Comparison of ENCODE assay signal across 11 cellular contexts in genomic region chr15:92886815-92887214, GRCh38. TPM values are rescaled to one million over a fixed set of nuclear protein-coding genes. Genes with fewer than 3 reads are reported as not detected.
DNase-seq lines count a peak whose midpoint lies in the region; ATAC-seq, FAIRE-seq and TF ChIP-seq lines count a peak whose summit lies in the region.
"Had no signal": no experiment of that assay in that cellular context is flagged by ENCODE, and none has a peak within 500 bp of the region (broad histone marks: within the 10 kb centered on the region; RNA-seq: fewer than 3 reads in every experiment).

No MANE protein-coding gene starts in this region.

- ATAC-seq in A549 (no peak), GM18505 (IDR thresholded peaks at IDR 0.05; ENCODE audit: unreplicated experiment) (no peak)
- ATAC-seq in naive thymus-derived CD4-positive, alpha-beta T cell = no peak
- ATAC-seq: activated CD4-positive, CD25-positive, alpha-beta regulatory T cell treated with anti-CD3 and anti-CD28 coated beads, Interleukin-2, amount 50 U/mL, for 24 hours had no signal

- TF ChIP-seq CTCF in A549 (IDR thresholded peaks at IDR 0.05) (no peak), chondrocyte (IDR thresholded peaks at IDR 0.05) (no peak), lower leg skin (IDR thresholded peaks at IDR 0.05) (no peak)

- H3K9me3 ChIP-seq in A549 = no peaks in the 10 kb centered on the region
- no peaks in the 10 kb centered on the region for H3K9me3 ChIP-seq in HUES64 (ENCODE audit: insufficient read depth, low read depth, low read length)
- no peaks in the 10 kb centered on the region for H3K9me3 ChIP-seq in naive thymus-derived CD4-positive, alpha-beta T cell (ENCODE audit: control insufficient read depth in 2 of 3, low read length in 3 of 3)

- TF ChIP-seq EP300 in A549 (IDR thresholded peaks at IDR 0.05) = no peak

- CTCF ChIA-PET in A549 (lab: Yijun Ruan, JAX) = interaction anchor here (1.2 to 17.1 kb wide), 3 partner anchors 13 to 78 kb away, joined by 3 to 168 read pairs (median 4); partner anchors contain the start of gene CHD2
- CTCF ChIA-PET in naive thymus-derived CD4-positive, alpha-beta T cell (lab: Charles Lee) = interaction anchor here (0.8 to 1.0 kb wide), 2 partner anchors 13 to 78 kb away, joined by 3 to 4 read pairs; partner anchors contain the start of gene CHD2

- FAIRE-seq in A549 (lab: Jason Lieb, UNC) = no peak
- no peak for FAIRE-seq in HTR-8/SVneo (lab: Jason Lieb, UNC)
- FAIRE-seq: H1 had no signal

- peaks cover 44% of the 10 kb centered on the region for H3K4me1 Mint-ChIP-seq in chondrocyte (ENCODE audit: low read depth)
- peaks cover 44 to 71% (median 54%) of the 10 kb centered on the region in 7 donors for H3K4me1 Mint-ChIP-seq in naive thymus-derived CD4-positive, alpha-beta T cell

- H3K4me2 ChIP-seq in A549 = peak overlapping the region; percentile 69

- no peak for TF ChIP-seq POLR2A in A549 (IDR thresholded peaks at IDR 0.05; ENCODE audit: low read length)
- TF ChIP-seq POLR2A in GM18505 (IDR thresholded peaks at IDR 0.05; ENCODE audit: borderline replicate concordance, extremely low read depth, insufficient read depth, insufficient read length) = no peak
- TF ChIP-seq POLR2A in lower leg skin (IDR thresholded peaks at IDR 0.05) = no peak

- H3K27me3 ChIP-seq in HUES64 (ENCODE audit: insufficient read depth, low read length) = no peaks in the 10 kb centered on the region
- no peaks in the 10 kb centered on the region for H3K27me3 ChIP-seq in naive thymus-derived CD4-positive, alpha-beta T cell (ENCODE audit: control insufficient read depth in 2 of 2, insufficient read depth in 2 of 2, low read length in 2 of 2)

- peaks cover 74% of the 10 kb centered on the region for H3K36me3 ChIP-seq in HUES64 (ENCODE audit: insufficient read depth, low read length)
- H3K36me3 ChIP-seq in naive thymus-derived CD4-positive, alpha-beta T cell (ENCODE audit: control insufficient read depth in 2 of 3, insufficient read depth in 3 of 3, low read length in 3 of 3) = peaks cover 13 to 39% (median 32%) of the 10 kb centered on the region in 3 experiments

- 19% methylated on average over 8 of the region's 8 CpGs for WGBS in A549 (ENCODE audit: missing lambda C conversion rate)
- WGBS in HUES64 = 96% methylated on average over 8 of the region's 8 CpGs
- 30 to 34% methylated on average over 8 of the region's 8 CpGs for WGBS in lower leg skin, 2 donors

- no peak for DNase-seq in A549 (ENCODE audit: low read depth in 1 of 2, low spot score in 1 of 2)
- no peak for DNase-seq in chondrocyte (ENCODE audit: low spot score)
- peak in 1 of 9 donors; percentile 0 for DNase-seq in naive thymus-derived CD4-positive, alpha-beta T cell
- DNase-seq in HTR-8/SVneo (ENCODE audit: insufficient read length, low spot score) = no peak
- DNase-seq in lower leg skin (ENCODE audit: low spot score in 2 of 2) = no peak
- DNase-seq in HuH-7 (ENCODE audit: low spot score) = no peak
- DNase-seq: hypothalamus had no signal

- no peaks in the 10 kb centered on the region for H3K27me3 Mint-ChIP-seq in chondrocyte (ENCODE audit: low read depth)
- H3K27me3 Mint-ChIP-seq in naive thymus-derived CD4-positive, alpha-beta T cell = peaks cover 0 to 2% (median 0%) of the 10 kb centered on the region in 5 donors

- intact Hi-C loops in naive thymus-derived CD4-positive, alpha-beta T cell (cut with micrococcal nuclease) = no loop called here
- intact Hi-C loops in lower leg skin (cut with DNase I; ENCODE audit: low total_unique reads) = no loop called here

- TF ChIP-seq RAD21 in A549 (conservative IDR thresholded peaks at IDR 0.05 in 1 of 2, IDR thresholded peaks at IDR 0.05 in 1 of 2) = no peak

- H3K4me1 ChIP-seq in A549 (peaks cover 46% of the 10 kb centered on the region), HUES64 (ENCODE audit: insufficient read depth, low read length) (peaks cover 30% of the 10 kb centered on the region)
- H3K4me1 ChIP-seq in naive thymus-derived CD4-positive, alpha-beta T cell (ENCODE audit: control insufficient read depth in 2 of 2, insufficient read depth in 2 of 2, low read length in 2 of 2) = peaks cover 47 to 48% of the 10 kb centered on the region in 2 donors

- peak overlapping the region in 1 of 2 experiments; percentile 98; a peak in 4 of 6 replicates for H3K27ac ChIP-seq in A549
- H3K27ac ChIP-seq in HUES64 (ENCODE audit: low read depth, low read length) = no peak overlapping the region
- H3K27ac ChIP-seq in naive thymus-derived CD4-positive, alpha-beta T cell (ENCODE audit: low read depth, low read length) = peak overlapping the region; percentile 100

- no peaks in the 10 kb centered on the region for H3K9me3 Mint-ChIP-seq in chondrocyte (ENCODE audit: low read depth)
- H3K9me3 Mint-ChIP-seq in naive thymus-derived CD4-positive, alpha-beta T cell = peaks cover 0 to 11% (median 0%) of the 10 kb centered on the region in 11 donors

- H3K4me3 ChIP-seq in A549 (peak overlapping the region; percentile 85), HUES64 (ENCODE audit: low read length) (peak overlapping the region; percentile 98), lower leg skin (ENCODE audit: low read depth, poor library complexity, severe bottlenecking) (no peak overlapping the region)
- peak overlapping the region; percentile 78 for H3K4me3 ChIP-seq in naive thymus-derived CD4-positive, alpha-beta T cell (ENCODE audit: low read length)

- peak overlapping the region; percentile 99 for H3K27ac Mint-ChIP-seq in chondrocyte (ENCODE audit: unreplicated experiment)
- H3K27ac Mint-ChIP-seq in naive thymus-derived CD4-positive, alpha-beta T cell = peak overlapping the region; percentile 76 to 99 (median 90)

- H3K4me3 Mint-ChIP-seq in chondrocyte (ENCODE audit: unreplicated experiment) = peak overlapping the region; percentile 89
- H3K4me3 Mint-ChIP-seq in naive thymus-derived CD4-positive, alpha-beta T cell = peak overlapping the region; percentile 63 to 100 (median 90)

- H3K9ac ChIP-seq in HUES64 (ENCODE audit: low read depth, low read length) = peak overlapping the region; percentile 3; the same call in 1 of the 2 replicates

- POLR2A ChIA-PET in A549 (lab: Yijun Ruan, JAX) = interaction anchor here (0.9 to 2.2 kb wide), 4 partner anchors 14 to 75 kb away, joined by 3 to 6 read pairs (median 4); partner anchors contain the start of gene CHD2
- POLR2A ChIA-PET in naive thymus-derived CD4-positive, alpha-beta T cell (lab: Charles Lee) = interaction anchor here (1.2 to 20.7 kb wide), 12 partner anchors 8 to 77 kb away, joined by 3 to 762 read pairs (median 25); partner anchors contain the start of gene CHD2

- peaks cover 37% of the 10 kb centered on the region for H3K36me3 Mint-ChIP-seq in chondrocyte (ENCODE audit: low read depth)
- H3K36me3 Mint-ChIP-seq in naive thymus-derived CD4-positive, alpha-beta T cell = peaks cover 11 to 61% (median 55%) of the 10 kb centered on the region in 5 donors

TF ChIP-seq in A549, 52 proteins besides CTCF, POLR2A, EP300 and RAD21 (continues in another document):
- TF ChIP-seq NR3C1 (IDR thresholded peaks at IDR 0.05) = no peak
- no peak for TF ChIP-seq CHD2 (IDR thresholded peaks at IDR 0.05; ENCODE audit: low read length, partially characterized antibody)
- TF ChIP-seq REST (IDR thresholded peaks at IDR 0.05) = no peak
- no peak for TF ChIP-seq MAZ (IDR thresholded peaks at IDR 0.05; ENCODE audit: borderline replicate concordance, low read depth, low read length)
- no peak for TF ChIP-seq MYC (IDR thresholded peaks at IDR 0.05; ENCODE audit: borderline replicate concordance, low read length)
- TF ChIP-seq E2F6 (IDR thresholded peaks at IDR 0.05; ENCODE audit: borderline replicate concordance, low read depth) = no peak
- TF ChIP-seq ZSCAN20 (CRISPR knock-in tag; IDR thresholded peaks at IDR 0.05) = no peak
- peak; percentile 37; the same call in 1 of the 2 replicates for TF ChIP-seq FOSB (CRISPR knock-in tag; IDR thresholded peaks at IDR 0.05)

RNA-seq across cellular contexts. Expression of gene CHD2, which starts 13.3 kb away (rescaled TPM):
- 68.2 and 88.1 TPM in 2 replicates for polyA plus RNA-seq in A549 (2011; rRNA removed)
- polyA plus RNA-seq in A549 (2012; cell fraction: cytosol; rRNA removed) = 19.7 and 19.8 TPM in 2 replicates
- 42.4 and 67.4 TPM in 2 replicates for polyA plus RNA-seq in A549 (2012; cell fraction: nucleus; rRNA removed)
- 29.5 to 30.2 TPM (median 29.5 TPM) in 3 replicates for polyA plus RNA-seq in A549 (2017; fragmentation: RNase III; extraction: RNeasy Plus Mini Kit Qiagen cat#74134 plus additional on column Dnase treatment)
- 127 and 129 TPM in 2 replicates for polyA minus RNA-seq in A549 (2011; rRNA and poly(A)+ RNA removed)
- polyA plus RNA-seq in HUES64 (2013, experiment 1 of 2) = 15.8 TPM
- 24.0 TPM for polyA plus RNA-seq in HUES64 (2013, experiment 2 of 2)
- total RNA-seq in chondrocyte = 59.7 to 83.0 TPM (median 61.2 TPM) in 3 replicates
- 100 to 1,000 TPM; 144 to 492 (median 393) TPM for total RNA-seq in naive thymus-derived CD4-positive, alpha-beta T cell
- polyA plus RNA-seq in naive thymus-derived CD4-positive, alpha-beta T cell = 100 to 1,000 TPM in 1 of 2 donors, 10 to 100 TPM in 1; 70.0 to 103 TPM
- 100 to 1,000 TPM in 1 of 4 donors, 10 to 100 TPM in 3; 75.8 to 175 (median 88.6) TPM for total RNA-seq in lower leg skin
